17 cellular contexts compared by ENCODE assay signal in the genomic region with DNA sequence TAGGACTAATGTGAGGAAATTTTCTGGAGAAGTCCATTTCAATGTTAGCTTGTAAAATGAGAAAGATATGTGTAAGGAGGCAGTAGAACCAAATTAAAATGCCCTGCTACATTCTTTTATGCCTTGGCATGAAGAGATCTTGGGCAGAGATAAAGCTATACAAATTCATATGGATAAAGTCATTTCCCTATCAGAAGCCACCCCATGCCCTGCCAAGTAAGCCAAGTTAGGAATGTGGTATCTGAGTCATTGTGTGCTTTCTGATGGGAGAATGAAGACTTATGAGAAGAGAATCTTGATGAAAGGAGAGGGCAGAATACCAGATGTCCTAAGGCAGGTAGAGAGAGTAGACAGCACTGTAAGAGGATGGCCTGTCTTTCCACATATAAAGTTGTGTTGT.
DNase-seq lines count a peak whose midpoint lies in the region; ATAC-seq and TF ChIP-seq lines count a peak whose summit lies in the region.
"Had no signal": no experiment of that assay in that cellular context is flagged by ENCODE, and none has a peak within 500 bp of the region (broad histone marks: within the 10 kb centered on the region; RNA-seq: fewer than 3 reads in every experiment).

No MANE protein-coding gene starts in this region.

- H3K4me2 ChIP-seq in mammary epithelial cell (ENCODE audit: insufficient read depth, low read depth, low read length) = peak overlapping the region; percentile 15
- H3K4me2 ChIP-seq: A549; BLaER1 treated with 17β-estradiol and CSF1 and Interleukin-3, amounts not matched to agents 10 nM and 100 nM had no signal

- CTCF ChIA-PET in mammary epithelial cell (lab: Charles Lee; ENCODE audit: low non-redundant PET) = no interaction called here

- H3K4me3 ChIP-seq in mammary epithelial cell (replicated peaks in 1 of 3; ENCODE audit: insufficient read depth in 1 of 3, low read depth in 2 of 3, low read length in 3 of 3) = no peak overlapping the region
- no peak overlapping the region for H3K4me3 ChIP-seq in kidney epithelial cell (ENCODE audit: low read depth, low read length)
- H3K4me3 ChIP-seq: A549; BLaER1 treated with 17β-estradiol and CSF1 and Interleukin-3, amounts not matched to agents 10 nM and 100 nM had no signal

- H3K79me2 ChIP-seq in mammary epithelial cell (ENCODE audit: insufficient read depth, low read length) = no peaks in the 10 kb centered on the region

- H3K4me1 ChIP-seq in mammary epithelial cell (ENCODE audit: insufficient read depth, low read length) = peaks cover 8% of the 10 kb centered on the region
- H3K4me1 ChIP-seq: A549; BLaER1 treated with 17β-estradiol and CSF1 and Interleukin-3, amounts not matched to agents 10 nM and 100 nM had no signal

- no peaks in the 10 kb centered on the region for H3K36me3 ChIP-seq in mammary epithelial cell (ENCODE audit: insufficient read depth, low read length)
- no peaks in the 10 kb centered on the region for H3K36me3 ChIP-seq in kidney epithelial cell (ENCODE audit: control insufficient read depth, insufficient read depth, low read length)
- H3K36me3 ChIP-seq: BLaER1 treated with 17β-estradiol and CSF1 and Interleukin-3, amounts not matched to agents 10 nM and 100 nM had no signal

- in situ Hi-C loops in mammary epithelial cell (cut with MboI; ENCODE audit: low sequenced_read_pairs in 2 of 2) = no loop called here

- DNase-seq in Daoy (ENCODE audit: low read depth) = peak; percentile 48
- peak; percentile 70 for DNase-seq in NCI-H226
- DNase-seq in mammary epithelial cell = peak; percentile 69
- DNase-seq in kidney epithelial cell (ENCODE audit: low read depth) = peak; percentile 5
- no peak for DNase-seq in CD1c-positive myeloid dendritic cell (ENCODE audit: extremely low spot score)
- DNase-seq: CD8-positive, alpha-beta memory T cell; DMS79 treated with DMSO at 0.1 percent for 48 hours; H9; Karpas-422; NCI-H1092 treated with DMSO at 0.1 percent for 48 hours; NCI-H2081 treated with DMSO at 0.1 percent for 48 hours; NK-92 treated with Interleukin-12 subunit alpha and Interleukin-12 subunit beta, amount 100 ng/mL, for 24 hours; SIG-M5 had no signal

- H3K9ac ChIP-seq in mammary epithelial cell (ENCODE audit: insufficient read depth, low read length) = no peak overlapping the region
- H3K9ac ChIP-seq: BLaER1 treated with 17β-estradiol and CSF1 and Interleukin-3, amounts not matched to agents 10 nM and 100 nM had no signal

- intact Hi-C loops in mammary epithelial cell (cut with micrococcal nuclease) = no loop called here

- no peak overlapping the region for H3K27ac ChIP-seq in mammary epithelial cell (ENCODE audit: insufficient read depth, low read depth, low read length)
- H3K27ac ChIP-seq: A549; BLaER1 treated with 17β-estradiol and CSF1 and Interleukin-3, amounts not matched to agents 10 nM and 100 nM had no signal

- no peak overlapping the region for H2AFZ ChIP-seq in mammary epithelial cell (ENCODE audit: low read depth, low read length)

- no TSS peak for BruUV-seq in mammary epithelial cell (replicated peaks; lab: Mats Ljungman, UMichigan)

- ATAC-seq in GM18873 (IDR thresholded peaks at IDR 0.05; ENCODE audit: low FRiP score, unreplicated experiment) = no peak
- ATAC-seq in activated CD4-positive, CD25-positive, alpha-beta regulatory T cell treated with anti-CD3 and anti-CD28 coated beads, Interleukin-2, amount 50 U/mL, for 24 hours = no peak
- ATAC-seq: A549 had no signal

- dilution Hi-C loops in mammary epithelial cell (cut with HindIII; ENCODE audit: low sequenced_read_pairs) = no loop called here

- H3K27me3 ChIP-seq in mammary epithelial cell (ENCODE audit: insufficient read depth, low read length) (peaks cover 1% of the 10 kb centered on the region), kidney epithelial cell (ENCODE audit: control insufficient read depth, insufficient read depth, low read length) (no peaks in the 10 kb centered on the region)

- H4K20me1 ChIP-seq in mammary epithelial cell (ENCODE audit: insufficient read depth, low read length) = no peaks in the 10 kb centered on the region
- H4K20me1 ChIP-seq: BLaER1 treated with 17β-estradiol and CSF1 and Interleukin-3, amounts not matched to agents 10 nM and 100 nM had no signal

- no peaks in the 10 kb centered on the region for H3K9me3 ChIP-seq in mammary epithelial cell (replicated peaks; ENCODE audit: insufficient read depth, low read length)
- H3K9me3 ChIP-seq: A549; BLaER1 treated with 17β-estradiol and CSF1 and Interleukin-3, amounts not matched to agents 10 nM and 100 nM had no signal

- TF ChIP-seq CTCF in mammary epithelial cell (conservative IDR thresholded peaks at IDR 0.05 in 1 of 2, IDR thresholded peaks at IDR 0.05 in 1 of 2; ENCODE audit: extremely low read depth in 1 of 2, insufficient read depth in 1 of 2, low read depth in 1 of 2, low read length in 2 of 2) (no peak), kidney epithelial cell (IDR thresholded peaks at IDR 0.05; ENCODE audit: insufficient read depth, low read length, poor library complexity, severe bottlenecking) (no peak)
